In genomic region chr3:65751123-65751700, GRCh38 we compare ENCODE assay signal across 9 cellular contexts.
A peak's percentile ranks its signal among the peaks of the same experiment; 100 is the strongest.
DNase-seq lines count a peak whose midpoint lies in the region; ATAC-seq, FAIRE-seq and TF ChIP-seq lines count a peak whose summit lies in the region.
"Had no signal": no experiment of that assay in that cellular context is flagged by ENCODE, and none has a peak within 500 bp of the region (broad histone marks: within the 10 kb centered on the region; RNA-seq: fewer than 3 reads in every experiment).

No MANE protein-coding gene starts in this region.

- no peaks in the 10 kb centered on the region for H3K9me3 Mint-ChIP-seq in type B pancreatic cell
- H3K9me3 Mint-ChIP-seq in activated T-helper 1 cell treated with anti-CD3 and anti-CD28 coated beads, Interleukin-12 subunit alpha, Interleukin-12 subunit beta, Interleukin-2, Interleukin-4 antibody, amounts not matched to agents 30 ng/mL and 10 ng/mL and 1 ng/mL, durations not matched to agents 14 hours and 24 hours and 36 hours = no peaks in the 10 kb centered on the region

- no peak overlapping the region for H3K4me3 Mint-ChIP-seq in type B pancreatic cell
- no peak overlapping the region for H3K4me3 Mint-ChIP-seq in activated T-helper 1 cell treated with anti-CD3 and anti-CD28 coated beads, Interleukin-12 subunit alpha, Interleukin-12 subunit beta, Interleukin-2, Interleukin-4 antibody, amounts not matched to agents 30 ng/mL and 10 ng/mL and 1 ng/mL, durations not matched to agents 14 hours and 24 hours and 36 hours
- H3K4me3 Mint-ChIP-seq: dendritic cell treated with granulocyte-macrophage colony-stimulating factor and Interleukin-4, amounts not matched to agents 40 ng/mL and 50 ng/mL, for 4 days had no signal

- FAIRE-seq in keratinocyte (lab: Jason Lieb, UNC) = peak; percentile 41

- H3K4me1 Mint-ChIP-seq in type B pancreatic cell (ENCODE audit: unreplicated experiment) = peaks cover 16% of the 10 kb centered on the region
- H3K4me1 Mint-ChIP-seq in activated T-helper 1 cell treated with anti-CD3 and anti-CD28 coated beads, Interleukin-12 subunit alpha, Interleukin-12 subunit beta, Interleukin-2, Interleukin-4 antibody, amounts not matched to agents 30 ng/mL and 10 ng/mL and 1 ng/mL, durations not matched to agents 14 hours and 24 hours and 36 hours (ENCODE audit: low read depth) = no peaks in the 10 kb centered on the region

- no peaks in the 10 kb centered on the region for H3K4me1 ChIP-seq in body of pancreas
- H3K4me1 ChIP-seq in keratinocyte (ENCODE audit: control insufficient read depth, extremely low read depth, insufficient read depth, low read length) = no peaks in the 10 kb centered on the region

- DNase-seq in activated T-cell treated with anti-CD3 and anti-CD28 coated beads for 48 hours (ENCODE audit: low read depth) (peak; percentile 0), activated T-cell treated with anti-CD3 and anti-CD28 coated beads for 4 hours (no peak), KG1 (lab: John Stamatoyannopoulos, UW) (peak; percentile 3), body of pancreas (peak; percentile 31 to 65 (median 46)), keratinocyte (ENCODE audit: low read depth, low spot score) (no peak), type B pancreatic cell (ENCODE audit: extremely low spot score, unreplicated experiment) (no peak)
- no peak for DNase-seq in activated T-helper 1 cell treated with anti-CD3 and anti-CD28 coated beads, Interleukin-12 subunit alpha, Interleukin-12 subunit beta, Interleukin-2, Interleukin-4 antibody, amounts not matched to agents 30 ng/mL and 10 ng/mL and 1 ng/mL, durations not matched to agents 14 hours and 24 hours and 36 hours (ENCODE audit: low spot score)

- H2AFZ ChIP-seq in keratinocyte (ENCODE audit: control insufficient read depth, low read length) = no peak overlapping the region

- WGBS in body of pancreas, 2 donors = 41 to 44% methylated on average over 5 of the region's 5 CpGs

- no peak overlapping the region for H3K27ac ChIP-seq in body of pancreas
- H3K27ac ChIP-seq in keratinocyte (ENCODE audit: control insufficient read depth, insufficient read depth, low read length) = no peak overlapping the region

- dilution Hi-C loops in keratinocyte (cut with MboI; ENCODE audit: extremely low pct_ligation_motif_present, low sequenced_read_pairs) = no loop called here

- H3K27me3 Mint-ChIP-seq in type B pancreatic cell = no peaks in the 10 kb centered on the region
- H3K27me3 Mint-ChIP-seq in activated T-helper 1 cell treated with anti-CD3 and anti-CD28 coated beads, Interleukin-12 subunit alpha, Interleukin-12 subunit beta, Interleukin-2, Interleukin-4 antibody, amounts not matched to agents 30 ng/mL and 10 ng/mL and 1 ng/mL, durations not matched to agents 14 hours and 24 hours and 36 hours (ENCODE audit: insufficient read depth) = no peaks in the 10 kb centered on the region
- H3K27me3 Mint-ChIP-seq: dendritic cell treated with granulocyte-macrophage colony-stimulating factor and Interleukin-4, amounts not matched to agents 40 ng/mL and 50 ng/mL, for 4 days had no signal

- peaks cover 4% of the 10 kb centered on the region for H4K20me1 ChIP-seq in keratinocyte (ENCODE audit: control insufficient read depth, extremely low read depth, insufficient read depth, low read length)

- no peak overlapping the region for H3K27ac Mint-ChIP-seq in type B pancreatic cell
- no peak overlapping the region for H3K27ac Mint-ChIP-seq in activated T-helper 1 cell treated with anti-CD3 and anti-CD28 coated beads, Interleukin-12 subunit alpha, Interleukin-12 subunit beta, Interleukin-2, Interleukin-4 antibody, amounts not matched to agents 30 ng/mL and 10 ng/mL and 1 ng/mL, durations not matched to agents 14 hours and 24 hours and 36 hours
- H3K27ac Mint-ChIP-seq: dendritic cell treated with granulocyte-macrophage colony-stimulating factor and Interleukin-4, amounts not matched to agents 40 ng/mL and 50 ng/mL, for 4 days had no signal

- no peak for TF ChIP-seq POLR2A in body of pancreas (IDR thresholded peaks at IDR 0.05)

- peak; percentile 37 to 62 (median 60) for TF ChIP-seq CTCF in body of pancreas (IDR thresholded peaks at IDR 0.05)
- peak; percentile 67 to 80 (median 79) for TF ChIP-seq CTCF in keratinocyte (optimal IDR thresholded peaks at IDR 0.05 in 1 of 3, IDR thresholded peaks at IDR 0.05 in 1 of 3, conservative IDR thresholded peaks at IDR 0.05 in 1 of 3; ENCODE audit: extremely low read depth in 1 of 3, insufficient read depth in 2 of 3, low read length in 3 of 3)
- TF ChIP-seq CTCF in type B pancreatic cell (conservative IDR thresholded peaks at IDR 0.05) = peak; percentile 88

- no peaks in the 10 kb centered on the region for H3K79me2 ChIP-seq in keratinocyte (ENCODE audit: control insufficient read depth, insufficient read depth, low read length)

- no peaks in the 10 kb centered on the region for H3K9me3 ChIP-seq in body of pancreas
- H3K9me3 ChIP-seq in keratinocyte (ENCODE audit: control insufficient read depth, low read depth, low read length) = no peaks in the 10 kb centered on the region

- intact Hi-C loops in body of pancreas (cut with DNase I) = no loop called here
- intact Hi-C loops in activated T-helper 1 cell treated with anti-CD3 and anti-CD28 coated beads, Interleukin-12 subunit alpha, Interleukin-12 subunit beta, Interleukin-2, Interleukin-4 antibody, amounts not matched to agents 30 ng/mL and 10 ng/mL and 1 ng/mL, durations not matched to agents 14 hours and 24 hours and 36 hours (cut with micrococcal nuclease) = no loop called here

- no peaks in the 10 kb centered on the region for H3K9me1 ChIP-seq in keratinocyte (ENCODE audit: control insufficient read depth, extremely low read depth, insufficient read depth, low read length)

- H3K4me3 ChIP-seq in body of pancreas = no peak overlapping the region
- H3K4me3 ChIP-seq in keratinocyte (ENCODE audit: control insufficient read depth in 2 of 3, extremely low read depth in 1 of 3, insufficient read depth in 2 of 3, low read depth in 1 of 3, low read length in 3 of 3) = no peak overlapping the region

- ATAC-seq in body of pancreas = peak; percentile 50
- ATAC-seq in GM21447 (IDR thresholded peaks at IDR 0.05; ENCODE audit: unreplicated experiment) = no peak

- H3K27me3 ChIP-seq in body of pancreas (no peaks in the 10 kb centered on the region), keratinocyte (ENCODE audit: control insufficient read depth, extremely low read depth, insufficient read depth, low read length) (no peaks in the 10 kb centered on the region)

- H3K36me3 ChIP-seq in body of pancreas (replicated peaks in 1 of 2; ENCODE audit: insufficient read depth in 1 of 2, low read depth in 2 of 2) (no peaks in the 10 kb centered on the region), keratinocyte (ENCODE audit: control insufficient read depth in 2 of 2, extremely low read depth in 1 of 2, insufficient read depth in 2 of 2, low read length in 2 of 2) (no peaks in the 10 kb centered on the region)

- H3K4me2 ChIP-seq in keratinocyte (ENCODE audit: control insufficient read depth, extremely low read depth, insufficient read depth, low read depth, low read length) = no peak overlapping the region

- H3K9ac ChIP-seq in keratinocyte (ENCODE audit: control insufficient read depth, extremely low read depth, insufficient read depth, low read length) = no peak overlapping the region

- H3K36me3 Mint-ChIP-seq in type B pancreatic cell = no peaks in the 10 kb centered on the region
- H3K36me3 Mint-ChIP-seq in activated T-helper 1 cell treated with anti-CD3 and anti-CD28 coated beads, Interleukin-12 subunit alpha, Interleukin-12 subunit beta, Interleukin-2, Interleukin-4 antibody, amounts not matched to agents 30 ng/mL and 10 ng/mL and 1 ng/mL, durations not matched to agents 14 hours and 24 hours and 36 hours (ENCODE audit: low read depth) = no peaks in the 10 kb centered on the region

Comparison
In these comparisons a context has a peak if more than half of its experiments do, and no peak if none do; other contexts are left out.
1. DNase-seq: peak in activated T-cell treated with anti-CD3 and anti-CD28 coated beads for 48 hours (single experiment), KG1 (single experiment) and body of pancreas (4 of 4); none in activated T-cell treated with anti-CD3 and anti-CD28 coated beads for 4 hours (single experiment), keratinocyte (single experiment), type B pancreatic cell (single experiment) and activated T-helper 1 cell treated with anti-CD3 and anti-CD28 coated beads, Interleukin-12 subunit alpha, Interleukin-12 subunit beta, Interleukin-2, Interleukin-4 antibody, amounts not matched to agents 30 ng/mL and 10 ng/mL and 1 ng/mL, durations not matched to agents 14 hours and 24 hours and 36 hours (single experiment).
2. Peak in every context shown above with its lines, with median percentiles within 50 percentile points of each other: CTCF ChIP-seq.